18 cellular contexts compared by ENCODE assay signal in genomic region chrX:134794692-134795091, GRCh38. TPM values are rescaled to one million over a fixed set of nuclear protein-coding genes. Genes with fewer than 3 reads are reported as not detected.
A peak's percentile ranks its signal among the peaks of the same experiment; 100 is the strongest.
DNase-seq lines count a peak whose midpoint lies in the region; ATAC-seq, FAIRE-seq and TF ChIP-seq lines count a peak whose summit lies in the region.
"Had no signal": no experiment of that assay in that cellular context is flagged by ENCODE, and none has a peak within 500 bp of the region (broad histone marks: within the 10 kb centered on the region; RNA-seq: fewer than 3 reads in every experiment).

No MANE protein-coding gene starts in this region.

- H3K79me2 ChIP-seq in astrocyte (ENCODE audit: insufficient read depth, low read length): peaks cover 24% of the 10 kb centered on the region

- peak overlapping the region; percentile 9 for H3K4me3 Mint-ChIP-seq in activated naive CD4-positive, alpha-beta T cell treated with anti-CD3 and anti-CD28 coated beads, Interleukin-2, amount 10 ng/mL, durations not matched to agents 7 days and 5 days
- no peak overlapping the region for H3K4me3 Mint-ChIP-seq in astrocyte (ENCODE audit: unreplicated experiment)

- no peaks in the 10 kb centered on the region for H3K9me3 Mint-ChIP-seq in activated naive CD4-positive, alpha-beta T cell treated with anti-CD3 and anti-CD28 coated beads, Interleukin-2, amount 10 ng/mL, durations not matched to agents 7 days and 5 days
- H3K9me3 Mint-ChIP-seq in astrocyte (ENCODE audit: unreplicated experiment): no peaks in the 10 kb centered on the region
- H3K9me3 Mint-ChIP-seq: effector memory CD8-positive, alpha-beta T cell had no signal

- no peak overlapping the region for H3K9ac ChIP-seq in astrocyte (ENCODE audit: low read length)

- peaks cover 5% of the 10 kb centered on the region for H4K20me1 ChIP-seq in astrocyte (ENCODE audit: insufficient read depth, low read length)

- no peaks in the 10 kb centered on the region for H3K27me3 ChIP-seq in astrocyte (ENCODE audit: insufficient read depth, low read length)
- H3K27me3 ChIP-seq: ovary had no signal

- no peaks in the 10 kb centered on the region for H3K9me3 ChIP-seq in astrocyte (ENCODE audit: insufficient read depth, low read depth, low read length)
- H3K9me3 ChIP-seq: ovary had no signal

- no peak overlapping the region for H2AFZ ChIP-seq in astrocyte (ENCODE audit: low read depth, low read length)

- no peaks in the 10 kb centered on the region for H3K36me3 ChIP-seq in astrocyte (ENCODE audit: insufficient read depth, low read length)
- H3K36me3 ChIP-seq: ovary had no signal

- H3K36me3 Mint-ChIP-seq in activated naive CD4-positive, alpha-beta T cell treated with anti-CD3 and anti-CD28 coated beads, Interleukin-2, amount 10 ng/mL, durations not matched to agents 7 days and 5 days: peaks cover 23% of the 10 kb centered on the region
- H3K36me3 Mint-ChIP-seq in astrocyte (ENCODE audit: low read depth, unreplicated experiment): no peaks in the 10 kb centered on the region

- peak overlapping the region; percentile 88 for H3K4me2 ChIP-seq in astrocyte (ENCODE audit: low read length)

- no peak overlapping the region for H3K27ac Mint-ChIP-seq in activated naive CD4-positive, alpha-beta T cell treated with anti-CD3 and anti-CD28 coated beads, Interleukin-2, amount 10 ng/mL, durations not matched to agents 7 days and 5 days
- no peak overlapping the region for H3K27ac Mint-ChIP-seq in astrocyte (ENCODE audit: unreplicated experiment)

- CTCF ChIA-PET in activated naive CD4-positive, alpha-beta T cell treated with anti-CD3 and anti-CD28 coated beads, Interleukin-2, amount 10 ng/mL, durations not matched to agents 7 days and 5 days (lab: Charles Lee): interaction anchor here (0.5 to 1.0 kb wide), 3 partner anchors 11 to 32 kb away, joined by 3 to 4 read pairs (median 3); a partner anchor contains a TSS

- peak overlapping the region; percentile 8 for H3K27ac ChIP-seq in astrocyte (ENCODE audit: low read depth, low read length)
- H3K27ac ChIP-seq: ovary, SK-N-MC had no signal

- no peak for DNase-seq in activated naive CD4-positive, alpha-beta T cell treated with anti-CD3 and anti-CD28 coated beads, Interleukin-2, amount 10 ng/mL, durations not matched to agents 7 days and 5 days
- no peak for DNase-seq in activated naive CD4-positive, alpha-beta T cell treated with Interleukin-2 at 50 U/mL for 16 hours
- DNase-seq in M059J (ENCODE audit: low read depth) (peak; percentile 51), astrocyte (ENCODE audit: low read depth) (no peak), AML-193 (lab: John Stamatoyannopoulos, UW) (no peak), NOMO-1 treated with DMSO at 0.1 percent for 48 hours (lab: John Stamatoyannopoulos, UW; ENCODE audit: unreplicated experiment) (no peak), foreskin melanocyte (no peak)
- no peak for DNase-seq in stimulated activated naive CD8-positive, alpha-beta T cell treated with anti-CD3 and anti-CD28 coated beads, Interleukin-15, Interleukin-2, amounts not matched to agents 100 U/mL and 50 U/mL, for 24 hours
- DNase-seq: cerebellar nuclear complex; effector memory CD8-positive, alpha-beta T cell; left colon; MM.1S; NCI-H2081 treated with DMSO at 0.1 percent for 48 hours; NCI-H524 treated with DMSO at 0.1 percent for 48 hours; OCI-M1; ovary; stimulated activated CD4-positive, alpha-beta T cell treated with anti-CD3 and anti-CD28 coated beads, Interleukin-4, amount 100 ng/mL, for 1 hour had no signal

- peak; percentile 45 for FAIRE-seq in astrocyte (lab: Jason Lieb, UNC)

- no peak for TF ChIP-seq CTCF in astrocyte (IDR thresholded peaks at IDR 0.05; ENCODE audit: insufficient read depth, low read depth, low read length)

- peaks cover 51% of the 10 kb centered on the region for H3K4me1 Mint-ChIP-seq in activated naive CD4-positive, alpha-beta T cell treated with anti-CD3 and anti-CD28 coated beads, Interleukin-2, amount 10 ng/mL, durations not matched to agents 7 days and 5 days
- peaks cover 9% of the 10 kb centered on the region for H3K4me1 Mint-ChIP-seq in astrocyte (ENCODE audit: low read depth, unreplicated experiment)

- peaks cover 13% of the 10 kb centered on the region for H3K4me1 ChIP-seq in astrocyte (ENCODE audit: insufficient read depth, low read length)

- no peak overlapping the region for H3K4me3 ChIP-seq in astrocyte (ENCODE audit: insufficient read depth, low read depth, low read length)
- H3K4me3 ChIP-seq: ovary had no signal

- no peaks in the 10 kb centered on the region for H3K27me3 Mint-ChIP-seq in activated naive CD4-positive, alpha-beta T cell treated with anti-CD3 and anti-CD28 coated beads, Interleukin-2, amount 10 ng/mL, durations not matched to agents 7 days and 5 days
- H3K27me3 Mint-ChIP-seq in astrocyte (ENCODE audit: low read depth, unreplicated experiment): no peaks in the 10 kb centered on the region
- H3K27me3 Mint-ChIP-seq: effector memory CD8-positive, alpha-beta T cell had no signal

- peak; percentile 32 for ATAC-seq in stimulated activated naive CD8-positive, alpha-beta T cell treated with anti-CD3 and anti-CD28 coated beads, Interleukin-15, Interleukin-2, amounts not matched to agents 100 U/mL and 50 U/mL, for 24 hours
- ATAC-seq: effector memory CD8-positive, alpha-beta T cell; left colon had no signal

RNA-seq across cellular contexts. Expression of gene PABIR2, which starts 2.3 kb away (rescaled TPM):
- 55.5 and 77.5 TPM in 2 replicates for total RNA-seq in M059J (2014; rRNA removed; shearing (Covaris generic))
- 11.5 and 12.4 TPM in 2 replicates for total RNA-seq in astrocyte
